Comparison of ENCODE assay signal across 20 cellular contexts in the genomic region with DNA sequence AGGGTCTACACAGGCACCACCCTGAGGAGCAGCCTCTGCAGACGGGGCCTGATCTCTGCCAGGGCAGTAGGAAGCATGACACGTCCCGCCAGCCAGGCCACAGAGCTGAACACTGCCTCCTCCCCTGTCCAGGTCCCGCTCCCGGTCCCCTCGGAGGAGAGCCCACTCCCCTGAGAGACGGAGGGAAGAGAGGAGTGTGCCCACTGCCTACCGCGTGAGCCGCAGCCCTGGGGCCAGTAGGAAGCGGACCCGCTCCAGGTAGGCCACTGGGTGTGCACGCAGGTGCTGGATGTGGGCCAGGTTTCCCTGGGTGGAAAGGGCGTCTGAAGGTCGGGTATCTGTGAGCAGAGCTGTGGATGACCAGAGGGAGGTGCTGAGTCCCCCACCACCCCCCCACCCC. TPM values are rescaled to one million over a fixed set of nuclear protein-coding genes. Genes with fewer than 3 reads are reported as not detected.
DNase-seq lines count a peak whose midpoint lies in the region; ATAC-seq and TF ChIP-seq lines count a peak whose summit lies in the region.
"Had no signal": no experiment of that assay in that cellular context is flagged by ENCODE, and none has a peak within 500 bp of the region (broad histone marks: within the 10 kb centered on the region; RNA-seq: fewer than 3 reads in every experiment).

No MANE protein-coding gene starts in this region.

- H3K27me3 Mint-ChIP-seq in HFFc6 (ENCODE audit: insufficient read depth) (peaks cover 3% of the 10 kb centered on the region), endodermal cell (ENCODE audit: insufficient read depth) (no peaks in the 10 kb centered on the region)
- H3K27me3 Mint-ChIP-seq: activated CD4-positive, alpha-beta memory T cell treated with anti-CD3 and anti-CD28 coated beads for 36 hours; activated naive CD8-positive, alpha-beta T cell treated with anti-CD3 and anti-CD28 coated beads, Interleukin-2, amount 10 ng/mL, durations not matched to agents 7 days and 5 days had no signal

- H3K36me3 ChIP-seq in BLaER1 treated with 17β-estradiol and CSF1 and Interleukin-3, amounts not matched to agents 10 nM and 100 nM, result peaks cover 64 to 82% (median 80%) of the 10 kb centered on the region in 11 experiments
- H3K36me3 ChIP-seq in endodermal cell (ENCODE audit: control insufficient read depth, insufficient read depth, low read length) (peaks cover 76% of the 10 kb centered on the region), osteoblast (ENCODE audit: insufficient read depth, low read length) (peaks cover 59% of the 10 kb centered on the region)

- H4K20me1 ChIP-seq in BLaER1 treated with 17β-estradiol and CSF1 and Interleukin-3, amounts not matched to agents 10 nM and 100 nM, result peaks cover 0 to 25% (median 0%) of the 10 kb centered on the region in 11 experiments; a peak in 9 of 22 replicates
- H4K20me1 ChIP-seq in osteoblast (ENCODE audit: insufficient read depth, low read length), result peaks cover 3% of the 10 kb centered on the region

- H3K9me3 Mint-ChIP-seq in HFFc6 (no peaks in the 10 kb centered on the region), endodermal cell (peaks cover 4% of the 10 kb centered on the region)
- H3K9me3 Mint-ChIP-seq: activated CD4-positive, alpha-beta memory T cell treated with anti-CD3 and anti-CD28 coated beads for 36 hours; activated naive CD8-positive, alpha-beta T cell treated with anti-CD3 and anti-CD28 coated beads, Interleukin-2, amount 10 ng/mL, durations not matched to agents 7 days and 5 days had no signal

- H3K27ac Mint-ChIP-seq in HFFc6 (peak overlapping the region; percentile 95), endodermal cell (peak overlapping the region; percentile 10)
- H3K27ac Mint-ChIP-seq: activated CD4-positive, alpha-beta memory T cell treated with anti-CD3 and anti-CD28 coated beads for 36 hours; activated naive CD8-positive, alpha-beta T cell treated with anti-CD3 and anti-CD28 coated beads, Interleukin-2, amount 10 ng/mL, durations not matched to agents 7 days and 5 days had no signal

- 0 out of 22 replicates have a peak overlapping the region, but pooled peaks of 1 of the 11 experiments have one; percentile 31 for H3K9ac ChIP-seq in BLaER1 treated with 17β-estradiol and CSF1 and Interleukin-3, amounts not matched to agents 10 nM and 100 nM
- H3K9ac ChIP-seq in endodermal cell (ENCODE audit: extremely low read depth, low read length, poor library complexity, severe bottlenecking), result no peak overlapping the region

- no peak overlapping the region for H2AFZ ChIP-seq in osteoblast (ENCODE audit: low read length)

- H3K79me2 ChIP-seq in osteoblast (ENCODE audit: insufficient read depth, low read length), result peaks cover 6% of the 10 kb centered on the region

- peaks cover 29% of the 10 kb centered on the region for H3K36me3 Mint-ChIP-seq in HFFc6 (ENCODE audit: low read depth)
- H3K36me3 Mint-ChIP-seq in endodermal cell (ENCODE audit: low read depth), result peaks cover 72% of the 10 kb centered on the region

- TF ChIP-seq CTCF in HFFc6 (IDR thresholded peaks at IDR 0.05) (no peak), endodermal cell (conservative IDR thresholded peaks at IDR 0.05) (no peak), osteoblast (IDR thresholded peaks at IDR 0.05; ENCODE audit: extremely low read depth, low read depth, low read length) (no peak)

- H3K4me1 ChIP-seq in BLaER1 treated with 17β-estradiol and CSF1 and Interleukin-3, amounts not matched to agents 10 nM and 100 nM, result peaks cover 29 to 59% (median 56%) of the 10 kb centered on the region in 10 experiments
- H3K4me1 ChIP-seq in endodermal cell (ENCODE audit: control insufficient read depth, insufficient read depth, low read length) (no peaks in the 10 kb centered on the region), osteoblast (ENCODE audit: insufficient read depth, low read length) (peaks cover 32% of the 10 kb centered on the region)
- H3K4me1 ChIP-seq: body of pancreas had no signal

- H3K4me1 Mint-ChIP-seq in HFFc6 (ENCODE audit: low read depth) (peaks cover 43% of the 10 kb centered on the region), endodermal cell (peaks cover 14% of the 10 kb centered on the region)
- H3K4me1 Mint-ChIP-seq: activated naive CD8-positive, alpha-beta T cell treated with anti-CD3 and anti-CD28 coated beads, Interleukin-2, amount 10 ng/mL, durations not matched to agents 7 days and 5 days had no signal

- no peak for ATAC-seq in GM18519 (IDR thresholded peaks at IDR 0.05; ENCODE audit: low FRiP score, unreplicated experiment)
- ATAC-seq: body of pancreas had no signal

- H3K4me2 ChIP-seq in BLaER1 treated with 17β-estradiol and CSF1 and Interleukin-3, amounts not matched to agents 10 nM and 100 nM, result peak overlapping the region in 9 of 11 experiments; percentile 77 to 93 (median 87); a peak in 18 of 22 replicates
- no peak overlapping the region for H3K4me2 ChIP-seq in osteoblast (ENCODE audit: insufficient read depth, low read length)

- 96 to 99% methylated on average over 10 to 13 of the region's 15 CpGs for WGBS in endodermal cell (ENCODE audit: insufficient coverage in 1 of 2, insufficient read length in 1 of 2), 2 experiments

- H3K9me3 ChIP-seq in BLaER1 treated with 17β-estradiol and CSF1 and Interleukin-3, amounts not matched to agents 10 nM and 100 nM (replicated peaks in 1 of 11), result peaks cover 0 to 20% (median 16%) of the 10 kb centered on the region in 11 experiments; a peak in 19 of 22 replicates
- H3K9me3 ChIP-seq in endodermal cell (ENCODE audit: control insufficient read depth, low read length) (no peaks in the 10 kb centered on the region), osteoblast (ENCODE audit: low read depth, low read length) (no peaks in the 10 kb centered on the region)
- H3K9me3 ChIP-seq: body of pancreas, testis had no signal

- H3K27me3 ChIP-seq in BLaER1 treated with 17β-estradiol and CSF1 and Interleukin-3, amounts not matched to agents 10 nM and 100 nM, result no peaks in the 10 kb centered on the region
- no peaks in the 10 kb centered on the region for H3K27me3 ChIP-seq in endodermal cell (ENCODE audit: control insufficient read depth, insufficient read depth, low read length, poor library complexity, severe bottlenecking)
- H3K27me3 ChIP-seq in osteoblast (ENCODE audit: insufficient read depth, low read length), result no peaks in the 10 kb centered on the region
- H3K27me3 ChIP-seq: body of pancreas, testis had no signal

- DNase-seq in HFFc6, result no peak
- no peak for DNase-seq in endodermal cell
- DNase-seq in osteoblast (ENCODE audit: insufficient read length, low spot score, missing footprints), result no peak
- no peak for DNase-seq in Ammon's horn (ENCODE audit: low spot score)
- no peak for DNase-seq in NOMO-1 treated with DMSO at 0.1 percent for 48 hours (lab: John Stamatoyannopoulos, UW; ENCODE audit: unreplicated experiment)
- no peak for DNase-seq in amygdala (lab: John Stamatoyannopoulos, UW)
- DNase-seq: activated CD4-positive, alpha-beta memory T cell treated with anti-CD3 and anti-CD28 coated beads for 36 hours; activated effector memory CD4-positive, alpha-beta T cell treated with anti-CD3 and anti-CD28 coated beads, Interleukin-2, amount 50 U/mL, for 16 hours; activated naive CD8-positive, alpha-beta T cell treated with anti-CD3 and anti-CD28 coated beads, Interleukin-2, amount 10 ng/mL, durations not matched to agents 7 days and 5 days; body of pancreas; KBM-7; mammary epithelial cell; MM.1S; NCI-H146; NCI-H524; NK-92 treated with Interleukin-12 subunit alpha and Interleukin-12 subunit beta, amount 100 ng/mL, for 24 hours; testis had no signal

- no peak overlapping the region for H3K4me3 ChIP-seq in BLaER1 treated with 17β-estradiol and CSF1 and Interleukin-3, amounts not matched to agents 10 nM and 100 nM
- no peak overlapping the region for H3K4me3 ChIP-seq in endodermal cell (ENCODE audit: low read length)
- H3K4me3 ChIP-seq in osteoblast (ENCODE audit: insufficient read depth, low read length), result no peak overlapping the region
- H3K4me3 ChIP-seq: body of pancreas, testis had no signal

- no peak overlapping the region for H3K4me3 Mint-ChIP-seq in HFFc6
- H3K4me3 Mint-ChIP-seq in endodermal cell, result no peak overlapping the region
- H3K4me3 Mint-ChIP-seq: activated CD4-positive, alpha-beta memory T cell treated with anti-CD3 and anti-CD28 coated beads for 36 hours; activated naive CD8-positive, alpha-beta T cell treated with anti-CD3 and anti-CD28 coated beads, Interleukin-2, amount 10 ng/mL, durations not matched to agents 7 days and 5 days had no signal

- H3K27ac ChIP-seq in BLaER1 treated with 17β-estradiol and CSF1 and Interleukin-3, amounts not matched to agents 10 nM and 100 nM, result peak overlapping the region in 6 of 11 experiments; percentile 19 to 85 (median 42); a peak in 11 of 22 replicates
- H3K27ac ChIP-seq in endodermal cell (ENCODE audit: low read depth, low read length) (no peak overlapping the region), osteoblast (ENCODE audit: low read depth, low read length) (peak overlapping the region; percentile 85)
- H3K27ac ChIP-seq: body of pancreas, C4-2B, testis had no signal

RNA-seq across cellular contexts. Expression of gene MMP17, which starts 41.9 kb away (rescaled TPM):
- total RNA-seq in HFFc6 (2021; fragmentation: NEBNext Ultra II Directional; extraction: Animal tissue kit (Norgen Biotek cat#: 25700)), result 10 to 100 TPM; 23.9 to 31.5 (median 26.6) TPM
- total RNA-seq in endodermal cell (10 to 100 TPM; 10.9 to 12.0 TPM), osteoblast (10.5 and 11.2 TPM in 2 replicates)
- polyA plus RNA-seq in endodermal cell (2013, experiment 1 of 2), result 22.2 TPM
- 19.9 TPM for polyA plus RNA-seq in endodermal cell (2013, experiment 2 of 2)
